In genomic region chr4:62517721-62518120, GRCh38 we compare ENCODE assay signal across 16 cellular contexts.
"Had no signal": no experiment of that assay in that cellular context is flagged by ENCODE, and none has a peak within 500 bp of the region (broad histone marks: within the 10 kb centered on the region; RNA-seq: fewer than 3 reads in every experiment).

No MANE protein-coding gene starts in this region.

- ATAC-seq: activated CD8-positive, alpha-beta T cell treated with anti-CD3 and anti-CD28 coated beads, Interleukin-2, amount 10 ng/mL, durations not matched to agents 7 days and 5 days; effector memory CD8-positive, alpha-beta T cell; gastrocnemius medialis; stimulated activated effector memory CD8-positive, alpha-beta T cell treated with anti-CD3 and anti-CD28 coated beads, Interleukin-12 subunit alpha, Interleukin-12 subunit beta, amount 100 ng/mL, for 72 hours had no signal

- DNase-seq: activated CD4-positive, alpha-beta T cell treated with anti-CD3 and anti-CD28 coated beads for 4 hours; activated CD8-positive, alpha-beta memory T cell treated with anti-CD3 and anti-CD28 coated beads, Interleukin-2, amount 50 U/mL, for 4 hours; activated CD8-positive, alpha-beta T cell treated with anti-CD3 and anti-CD28 coated beads, Interleukin-2, amount 10 ng/mL, durations not matched to agents 7 days and 5 days; activated effector memory CD4-positive, alpha-beta T cell treated with anti-CD3 and anti-CD28 coated beads, Interleukin-2, amount 50 U/mL, for 16 hours; activated T-cell treated with anti-CD3 and anti-CD28 coated beads, Interleukin-2, amount 50 U/mL, for 48 hours; adrenal gland; central memory CD4-positive, alpha-beta T cell; effector memory CD8-positive, alpha-beta T cell; gastrocnemius medialis; heart right ventricle; left cardiac atrium; posterior cingulate gyrus; retina; T-helper 9 cell; thyroid gland had no signal
